ENCODE assay signal across 19 cellular contexts in the genomic region with DNA sequence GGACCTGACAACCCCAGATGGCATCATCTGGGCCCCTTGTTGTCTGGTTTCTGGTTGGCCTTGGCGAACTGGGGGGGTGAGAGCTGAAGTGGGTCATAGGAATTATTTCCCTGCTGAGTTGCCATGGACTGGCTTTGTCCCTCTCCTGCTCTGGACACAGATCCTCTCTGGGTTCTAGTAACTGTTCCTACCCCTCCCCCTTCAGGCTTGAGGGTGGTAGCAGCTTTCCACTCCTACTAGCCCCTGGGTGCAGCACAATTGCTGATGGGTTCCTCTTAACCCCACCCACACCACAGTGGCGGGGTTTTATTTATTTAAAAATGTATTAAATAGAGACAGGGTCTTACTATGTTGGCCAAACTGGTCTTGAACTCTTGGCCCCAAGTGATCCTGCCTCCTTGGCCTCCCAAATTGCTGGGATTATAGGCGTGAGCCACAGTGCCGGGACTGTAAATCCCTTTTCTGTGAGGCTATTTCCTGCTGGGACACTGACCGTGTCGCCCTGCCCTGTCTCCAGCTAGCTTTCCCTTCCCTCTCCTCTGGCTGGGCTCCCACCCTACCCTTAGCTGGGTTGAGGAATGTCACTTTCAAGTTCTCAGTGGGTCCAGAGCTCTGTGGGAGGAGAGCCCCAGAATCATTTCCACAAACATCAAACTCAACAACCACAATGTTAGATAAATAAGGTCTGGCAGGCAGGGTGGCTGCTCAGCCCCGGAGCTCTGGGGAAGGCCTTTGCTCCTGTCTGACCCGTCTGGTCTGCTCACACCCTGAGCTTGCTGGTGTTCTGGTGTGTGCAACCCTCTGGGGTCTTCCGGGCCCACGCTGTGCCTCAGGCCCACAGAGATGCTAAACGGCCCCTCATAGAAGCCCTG.
DNase-seq lines count a peak whose midpoint lies in the region; ATAC-seq and TF ChIP-seq lines count a peak whose summit lies in the region.
"Had no signal": no experiment of that assay in that cellular context is flagged by ENCODE, and none has a peak within 500 bp of the region (broad histone marks: within the 10 kb centered on the region; RNA-seq: fewer than 3 reads in every experiment).

No MANE protein-coding gene starts in this region.

- H3K27me3 ChIP-seq in GM23338 (ENCODE audit: insufficient read depth) (no peaks in the 10 kb centered on the region), lower lobe of right lung (ENCODE audit: low read depth) (no peaks in the 10 kb centered on the region), trophoblast cell (ENCODE audit: insufficient read depth, low read length) (no peaks in the 10 kb centered on the region), right atrium auricular region (no peaks in the 10 kb centered on the region)
- H3K27me3 ChIP-seq: body of pancreas had no signal

- no peak overlapping the region for H3K9ac ChIP-seq in trophoblast cell (ENCODE audit: low read length)
- H3K9ac ChIP-seq: GM23248 had no signal

- no peak for DNase-seq in GM23338 (ENCODE audit: low spot score)
- peak; percentile 50 for DNase-seq in astrocyte of the spinal cord (ENCODE audit: low read depth, low spot score)
- no peak for DNase-seq in lower lobe of right lung
- no peak for DNase-seq in trophoblast cell
- DNase-seq in iPS-NIHi7 (ENCODE audit: extremely low spot score) = no peak
- no peak for DNase-seq in GM03348 (ENCODE audit: low spot score)
- no peak for DNase-seq in NCI-H1105 treated with DMSO at 0.1 percent for 48 hours (lab: John Stamatoyannopoulos, UW)
- no peak for DNase-seq in right atrium auricular region (ENCODE audit: low spot score)
- DNase-seq: body of pancreas, GM23248, NCI-H2107, NCI-H524 had no signal

- H3F3A ChIP-seq in GM23338 (replicated peaks; ENCODE audit: low read depth) = no peaks in the 10 kb centered on the region

- in situ Hi-C loops in astrocyte of the spinal cord (cut with HindIII; ENCODE audit: low sequenced_read_pairs) = no loop called here

- peak overlapping the region; percentile 82; the same call in 1 of the 2 replicates for H3K27ac Mint-ChIP-seq in GM23338
- H3K27ac Mint-ChIP-seq: activated naive CD8-positive, alpha-beta T cell; activated T-helper 17 cell treated with anti-CD3 and anti-CD28 coated beads, Interleukin-2, amount 50 U/mL, for 72 hours; stimulated activated naive CD8-positive, alpha-beta T cell treated with anti-CD3 and anti-CD28 coated beads, Interleukin-15, Interleukin-2, amounts not matched to agents 100 ng/mL and 50 ng/mL, for 24 hours had no signal

- WGBS in trophoblast cell (ENCODE audit: extremely low coverage, insufficient coverage, insufficient read length) = no CpG with 5 or more reads among the region's 11 CpGs

- intact Hi-C loops in lower lobe of right lung (cut with DNase I) = no loop called here

- no peak overlapping the region for H2BK120ac ChIP-seq in trophoblast cell (ENCODE audit: insufficient read depth, low read length, poor library complexity)

- no peak overlapping the region for H4K8ac ChIP-seq in trophoblast cell (ENCODE audit: low read depth, low read length)

- TF ChIP-seq CTCF in GM23338 (conservative IDR thresholded peaks at IDR 0.05; ENCODE audit: low read depth in 2 of 2) = no peak
- TF ChIP-seq CTCF in astrocyte of the spinal cord (IDR thresholded peaks at IDR 0.05; ENCODE audit: low read depth, low read length) = no peak
- TF ChIP-seq CTCF in lower lobe of right lung (IDR thresholded peaks at IDR 0.05) = no peak
- no peak for TF ChIP-seq CTCF in right atrium auricular region (IDR thresholded peaks at IDR 0.05)

- no peak overlapping the region for H4K12ac ChIP-seq in trophoblast cell (ENCODE audit: low read depth, low read length)

- H3K4me1 Mint-ChIP-seq in GM23338 = peaks cover 56% of the 10 kb centered on the region

- no peak overlapping the region for H3K4me2 ChIP-seq in GM23338
- no peak overlapping the region for H3K4me2 ChIP-seq in trophoblast cell (ENCODE audit: low read length)

- no peak overlapping the region for H2AFZ ChIP-seq in GM23338
- H2AFZ ChIP-seq in trophoblast cell (ENCODE audit: insufficient read depth, low read length, poor library complexity) = no peak overlapping the region
- H2AFZ ChIP-seq: GM23248 had no signal

- H3K27me3 Mint-ChIP-seq in GM23338 (ENCODE audit: insufficient read depth, low read depth, poor library complexity) = peaks cover 27% of the 10 kb centered on the region

- no peak overlapping the region for H3K23ac ChIP-seq in trophoblast cell (ENCODE audit: low read length)

- H2BK5ac ChIP-seq in trophoblast cell (ENCODE audit: low read depth, low read length, poor library complexity) = no peak overlapping the region

- H2AK5ac ChIP-seq in trophoblast cell (ENCODE audit: low read length) = peak overlapping the region; percentile 26

- no peak overlapping the region for H3K4me3 Mint-ChIP-seq in GM23338
- H3K4me3 Mint-ChIP-seq: activated naive CD8-positive, alpha-beta T cell; activated T-helper 17 cell treated with anti-CD3 and anti-CD28 coated beads, Interleukin-2, amount 50 U/mL, for 72 hours; stimulated activated naive CD8-positive, alpha-beta T cell treated with anti-CD3 and anti-CD28 coated beads, Interleukin-15, Interleukin-2, amounts not matched to agents 100 ng/mL and 50 ng/mL, for 24 hours had no signal

- ATAC-seq in GM23338 = no peak
- ATAC-seq in lower lobe of right lung = no peak
- ATAC-seq: activated T-helper 17 cell treated with anti-CD3 and anti-CD28 coated beads, Interleukin-2, amount 50 U/mL, for 72 hours; body of pancreas had no signal

- no peak overlapping the region for H3K4ac ChIP-seq in trophoblast cell (ENCODE audit: low read depth, low read length)

- no peaks in the 10 kb centered on the region for H3K79me2 ChIP-seq in GM23338 (replicated peaks; ENCODE audit: insufficient read depth)
- H3K79me2 ChIP-seq in trophoblast cell (ENCODE audit: control insufficient read depth, insufficient read depth, low read length, poor library complexity) = no peaks in the 10 kb centered on the region

- H3K4me3 ChIP-seq in GM23338 (no peak overlapping the region), astrocyte of the spinal cord (ENCODE audit: low read depth, low read length) (no peak overlapping the region), lower lobe of right lung (no peak overlapping the region), trophoblast cell (ENCODE audit: low read depth, low read length) (no peak overlapping the region), right atrium auricular region (no peak overlapping the region)
- H3K4me3 ChIP-seq: body of pancreas, coronary artery, GM23248, SK-N-MC, tibial nerve had no signal

- no peak overlapping the region for H3K27ac ChIP-seq in GM23338 (ENCODE audit: low read depth)
- H3K27ac ChIP-seq in lower lobe of right lung = peak overlapping the region; percentile 56
- no peak overlapping the region for H3K27ac ChIP-seq in trophoblast cell (ENCODE audit: low read depth, low read length)
- H3K27ac ChIP-seq in right atrium auricular region = no peak overlapping the region
- H3K27ac ChIP-seq: body of pancreas, coronary artery, GM23248, neutrophil, SK-N-MC, tibial nerve had no signal

- H3K36me3 ChIP-seq in GM23338 (ENCODE audit: insufficient read depth) (no peaks in the 10 kb centered on the region), lower lobe of right lung (no peaks in the 10 kb centered on the region), trophoblast cell (ENCODE audit: control insufficient read depth in 1 of 2, insufficient read depth in 2 of 2, low read length in 2 of 2) (no peaks in the 10 kb centered on the region), right atrium auricular region (no peaks in the 10 kb centered on the region)
- H3K36me3 ChIP-seq: neutrophil, tibial nerve had no signal

- no peak overlapping the region for H4K91ac ChIP-seq in trophoblast cell (ENCODE audit: low read depth, low read length)

- no peaks in the 10 kb centered on the region for H4K20me1 ChIP-seq in GM23338 (replicated peaks; ENCODE audit: insufficient read depth)

- H3K9me3 ChIP-seq in lower lobe of right lung = no peaks in the 10 kb centered on the region
- no peaks in the 10 kb centered on the region for H3K9me3 ChIP-seq in trophoblast cell (ENCODE audit: insufficient read depth, low read depth, low read length)
- no peaks in the 10 kb centered on the region for H3K9me3 ChIP-seq in right atrium auricular region
- H3K9me3 ChIP-seq: body of pancreas, neutrophil, tibial nerve had no signal

- peaks cover 11% of the 10 kb centered on the region for H3K79me1 ChIP-seq in trophoblast cell (ENCODE audit: low read length)

- peaks cover 18% of the 10 kb centered on the region; the same call in 1 of the 2 replicates for H3K4me1 ChIP-seq in GM23338 (ENCODE audit: insufficient read depth)
- peaks cover 70% of the 10 kb centered on the region for H3K4me1 ChIP-seq in lower lobe of right lung
- peaks cover 20 to 31% of the 10 kb centered on the region in 2 experiments for H3K4me1 ChIP-seq in trophoblast cell (ENCODE audit: control insufficient read depth in 1 of 2, insufficient read depth in 2 of 2, low read length in 2 of 2)
- no peaks in the 10 kb centered on the region for H3K4me1 ChIP-seq in right atrium auricular region

- peak overlapping the region; percentile 24 for H2BK12ac ChIP-seq in trophoblast cell (ENCODE audit: low read length)

- no peaks in the 10 kb centered on the region for H3K9me2 ChIP-seq in GM23338 (ENCODE audit: insufficient read depth)

- no peak overlapping the region for H3K18ac ChIP-seq in trophoblast cell (ENCODE audit: low read length)

- no peak overlapping the region for H3K14ac ChIP-seq in trophoblast cell (ENCODE audit: low read length)

- no peaks in the 10 kb centered on the region for H3K36me3 Mint-ChIP-seq in GM23338 (ENCODE audit: low read depth)
- H3K36me3 Mint-ChIP-seq: activated naive CD8-positive, alpha-beta T cell had no signal

- H3K9me3 Mint-ChIP-seq in GM23338 = no peaks in the 10 kb centered on the region
- H3K9me3 Mint-ChIP-seq: activated T-helper 17 cell treated with anti-CD3 and anti-CD28 coated beads, Interleukin-2, amount 50 U/mL, for 72 hours; stimulated activated naive CD8-positive, alpha-beta T cell treated with anti-CD3 and anti-CD28 coated beads, Interleukin-15, Interleukin-2, amounts not matched to agents 100 ng/mL and 50 ng/mL, for 24 hours had no signal

TF ChIP-seq in GM23338, 12 proteins besides CTCF, POLR2A, EP300 and RAD21 (continues in another document):
- TF ChIP-seq STAT1 (IDR thresholded peaks at IDR 0.05; ENCODE audit: unreplicated experiment) = no peak
- TF ChIP-seq CREB1 (CRISPR knock-in tag; IDR thresholded peaks at IDR 0.05; ENCODE audit: low read depth) = no peak
- TF ChIP-seq ZNF331 (CRISPR knock-in tag; IDR thresholded peaks at IDR 0.05; ENCODE audit: low read depth) = no peak
- TF ChIP-seq JUNB (IDR thresholded peaks at IDR 0.05; ENCODE audit: unreplicated experiment) = no peak
